11 cellular contexts compared by ENCODE assay signal in genomic region chr2:54249629-54250028, GRCh38. TPM values are rescaled to one million over a fixed set of nuclear protein-coding genes. Genes with fewer than 3 reads are reported as not detected.
"Had no signal": no experiment of that assay in that cellular context is flagged by ENCODE, and none has a peak within 500 bp of the region (broad histone marks: within the 10 kb centered on the region; RNA-seq: fewer than 3 reads in every experiment).

No MANE protein-coding gene starts in this region.

- H3K9me3 ChIP-seq: HAP-1 had no signal

- H3K27ac ChIP-seq: GM23248 had no signal

- DNase-seq: GM23248, GOT3, H7, H9, HCEC 1CT, HFFc6 had no signal

- ATAC-seq: GM23338, HCT116 had no signal

- H3K36me3 ChIP-seq: HAP-1 had no signal

- H3K4me3 ChIP-seq: GM23248, GM23338, HAP-1 had no signal

RNA-seq across cellular contexts. Expression of gene TSPYL6, which starts 6.4 kb away (rescaled TPM):
- total RNA-seq: GM23248, GM23338, H1, H4, H7, H9, HFFc6 had no signal
- polyA plus RNA-seq: GM23248, GM23338, H1 had no signal
